ENCODE assay signal across 22 cellular contexts in the genomic region with DNA sequence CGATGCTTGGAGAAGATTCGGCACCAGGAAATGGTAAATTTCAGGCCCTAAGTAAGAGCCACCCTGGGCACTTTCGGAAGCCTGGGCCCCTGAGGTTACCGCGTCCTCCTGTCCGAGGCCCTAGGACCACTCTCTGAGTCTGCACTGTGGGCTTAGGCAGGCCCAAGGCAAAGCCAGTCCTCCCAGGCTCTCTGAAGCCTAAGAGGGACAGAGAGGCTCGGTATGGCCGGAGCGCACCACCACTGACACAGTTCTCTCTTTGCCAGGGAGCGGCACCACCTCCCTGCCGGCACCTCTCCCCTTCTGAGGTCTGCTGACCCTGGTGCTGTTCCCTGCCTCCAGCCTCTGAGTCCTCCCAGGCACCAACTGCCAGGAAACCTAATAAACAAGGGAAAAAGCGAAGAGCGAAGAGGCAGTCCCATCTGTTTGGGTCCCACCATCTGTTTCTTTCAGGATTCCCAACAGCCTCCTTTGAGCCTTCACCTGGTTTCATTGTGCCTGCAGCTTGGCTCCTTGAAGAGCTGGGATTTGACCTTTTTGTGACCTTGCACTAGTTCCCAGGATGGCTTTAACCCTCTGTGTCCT. TPM values are rescaled to one million over a fixed set of nuclear protein-coding genes. Genes with fewer than 3 reads are reported as not detected.
"Had no signal": no experiment of that assay in that cellular context is flagged by ENCODE, and none has a peak within 500 bp of the region (broad histone marks: within the 10 kb centered on the region; RNA-seq: fewer than 3 reads in every experiment).

No MANE protein-coding gene starts in this region.

- H3K27ac ChIP-seq: adrenal gland, breast epithelium, esophagus muscularis mucosa, gastroesophageal sphincter, ovary, sigmoid colon, tibial artery had no signal

- FAIRE-seq: astrocyte, endothelial cell of umbilical vein had no signal

- ATAC-seq: activated naive CD4-positive, alpha-beta T cell treated with anti-CD3 and anti-CD28 coated beads, Interleukin-2, amount 50 U/mL, for 72 hours; activated T-cell treated with anti-CD3 and anti-CD28 coated beads, Interleukin-2, amount 50 U/mL, for 72 hours; gastroesophageal sphincter; left ventricle myocardium superior; stimulated activated naive B cell treated with anti-CD40 and anti-IgM and Interleukin-4, amounts not matched to agents 10 μg/mL and 1 μg/mL and 100 μg/mL, for 72 hours had no signal

- H3K4me3 ChIP-seq: adrenal gland, breast epithelium, esophagus muscularis mucosa, gastroesophageal sphincter, ovary, sigmoid colon, tibial artery had no signal

- H3K36me3 ChIP-seq: adrenal gland, breast epithelium, esophagus muscularis mucosa, gastroesophageal sphincter, ovary, sigmoid colon, tibial artery had no signal

- DNase-seq: activated CD4-positive, alpha-beta T cell treated with anti-CD3 and anti-CD28 coated beads, Interleukin-2, amount 50 U/mL, for 4 hours; activated gamma-delta T cell treated with Interleukin-2 at 50 U/mL for 16 hours; activated T-cell treated with anti-CD3 and anti-CD28 coated beads, Interleukin-2, amount 50 U/mL, for 72 hours; adrenal gland; effector CD8-positive, alpha-beta T cell; left ventricle myocardium superior; ovary; sigmoid colon; stimulated activated naive B cell treated with anti-CD40 and anti-IgM and Interleukin-4, amounts not matched to agents 10 μg/mL and 1 μg/mL and 100 μg/mL, for 72 hours; T-helper 2 cell; tibial artery had no signal

- H3K9me3 ChIP-seq: adrenal gland, breast epithelium, tibial artery had no signal

- H3K27me3 ChIP-seq: adrenal gland, breast epithelium, ovary had no signal

- H3K4me1 ChIP-seq: adrenal gland, breast epithelium had no signal

RNA-seq across cellular contexts. Expression of gene VWA5B1, which starts 57.7 kb away (rescaled TPM):
- total RNA-seq: activated CD8-positive, alpha-beta memory T cell treated with anti-CD3 and anti-CD28 coated beads for 36 hours; astrocyte; chondrocyte; endothelial cell of umbilical vein; left ventricle myocardium superior; mononuclear cell; pulmonary artery endothelial cell; subcutaneous adipose tissue had no signal
- polyA plus RNA-seq: endothelial cell of umbilical vein, ovary had no signal
